Comparison of ENCODE assay signal across 18 cellular contexts in genomic region chr14:69358966-69359365, GRCh38. TPM values are rescaled to one million over a fixed set of nuclear protein-coding genes. Genes with fewer than 3 reads are reported as not detected.
DNase-seq lines count a peak whose midpoint lies in the region; ATAC-seq and TF ChIP-seq lines count a peak whose summit lies in the region.
"Had no signal": no experiment of that assay in that cellular context is flagged by ENCODE, and none has a peak within 500 bp of the region (broad histone marks: within the 10 kb centered on the region; RNA-seq: fewer than 3 reads in every experiment).

No MANE protein-coding gene starts in this region.

- peaks cover 36% of the 10 kb centered on the region for H3K4me1 Mint-ChIP-seq in activated CD4-positive, alpha-beta T cell treated with anti-CD3 and anti-CD28 coated beads for 36 hours
- peaks cover 28 to 35% (median 32%) of the 10 kb centered on the region in 3 donors for H3K4me1 Mint-ChIP-seq in naive B cell
- H3K4me1 Mint-ChIP-seq in stimulated activated naive CD8-positive, alpha-beta T cell treated with anti-CD3 and anti-CD28 coated beads, Interleukin-15, amount 100 ng/mL, for 72 hours = peaks cover 47% of the 10 kb centered on the region
- H3K4me1 Mint-ChIP-seq in osteocyte (ENCODE audit: unreplicated experiment) = peaks cover 10% of the 10 kb centered on the region

- ATAC-seq in activated CD4-positive, alpha-beta T cell treated with anti-CD3 and anti-CD28 coated beads for 36 hours = no peak
- no peak for ATAC-seq in activated naive CD4-positive, alpha-beta T cell treated with anti-CD3 and anti-CD28 coated beads, Interleukin-2, amount 50 U/mL, for 72 hours
- ATAC-seq in naive B cell (ENCODE audit: low read depth in 2 of 2) (no peak), HG03457 (IDR thresholded peaks at IDR 0.05; ENCODE audit: unreplicated experiment) (no peak)
- ATAC-seq in stimulated activated naive CD8-positive, alpha-beta T cell treated with anti-CD3 and anti-CD28 coated beads, Interleukin-15, amount 100 ng/mL, for 72 hours = no peak
- ATAC-seq: Panc1 had no signal

- CTCF ChIA-PET in activated CD4-positive, alpha-beta T cell treated with anti-CD3 and anti-CD28 coated beads for 36 hours (lab: Charles Lee) = interaction anchor here (1.0 to 2.8 kb wide), 4 partner anchors 38 to 216 kb away, joined by 3 to 7 read pairs (median 4); no protein-coding TSS in a partner anchor

- DNase-seq in activated CD4-positive, alpha-beta T cell treated with anti-CD3 and anti-CD28 coated beads for 36 hours = no peak
- DNase-seq in activated CD4-positive, alpha-beta T cell treated with anti-CD3 and anti-CD28 coated beads, Interleukin-2, amount 50 U/mL, for 48 hours = no peak
- no peak for DNase-seq in activated naive CD4-positive, alpha-beta T cell treated with anti-CD3 and anti-CD28 coated beads, Interleukin-2, amount 50 U/mL, for 72 hours (ENCODE audit: low spot score in 2 of 2)
- DNase-seq in activated naive CD4-positive, alpha-beta T cell (lab: John Stamatoyannopoulos, UW) = no peak
- DNase-seq in naive B cell (no peak), osteocyte (ENCODE audit: extremely low spot score, unreplicated experiment) (no peak)
- no peak for DNase-seq in stimulated activated naive CD8-positive, alpha-beta T cell treated with anti-CD3 and anti-CD28 coated beads, Interleukin-15, amount 100 ng/mL, for 72 hours
- DNase-seq: BE2C, Calu3, GF-D8, KBM-7, NCI-H1694, NCI-H2029 treated with DMSO at 0.1 percent for 48 hours, NCI-H69, SHP77 had no signal

- H3K9me3 Mint-ChIP-seq in activated CD4-positive, alpha-beta T cell treated with anti-CD3 and anti-CD28 coated beads for 36 hours (ENCODE audit: low read depth) = no peaks in the 10 kb centered on the region
- no peaks in the 10 kb centered on the region for H3K9me3 Mint-ChIP-seq in activated naive CD4-positive, alpha-beta T cell treated with anti-CD3 and anti-CD28 coated beads, Interleukin-2, amount 50 U/mL, for 72 hours
- H3K9me3 Mint-ChIP-seq in naive B cell (no peaks in the 10 kb centered on the region), osteocyte (ENCODE audit: unreplicated experiment) (no peaks in the 10 kb centered on the region)
- no peaks in the 10 kb centered on the region for H3K9me3 Mint-ChIP-seq in stimulated activated naive CD8-positive, alpha-beta T cell treated with anti-CD3 and anti-CD28 coated beads, Interleukin-15, amount 100 ng/mL, for 72 hours
- H3K9me3 Mint-ChIP-seq: CD14-positive monocyte had no signal

- peak overlapping the region; percentile 63 for H3K27ac Mint-ChIP-seq in activated CD4-positive, alpha-beta T cell treated with anti-CD3 and anti-CD28 coated beads for 36 hours
- H3K27ac Mint-ChIP-seq in activated naive CD4-positive, alpha-beta T cell treated with anti-CD3 and anti-CD28 coated beads, Interleukin-2, amount 50 U/mL, for 72 hours = peak overlapping the region; percentile 9 to 12
- H3K27ac Mint-ChIP-seq in naive B cell (peak overlapping the region in 4 of 6 donors; percentile 0 to 66 (median 10)), osteocyte (ENCODE audit: unreplicated experiment) (no peak overlapping the region)
- H3K27ac Mint-ChIP-seq in stimulated activated naive CD8-positive, alpha-beta T cell treated with anti-CD3 and anti-CD28 coated beads, Interleukin-15, amount 100 ng/mL, for 72 hours = peak overlapping the region; percentile 16 to 64
- H3K27ac Mint-ChIP-seq: CD14-positive monocyte had no signal

- POLR2A ChIA-PET in activated CD4-positive, alpha-beta T cell treated with anti-CD3 and anti-CD28 coated beads for 36 hours (lab: Charles Lee) = interaction anchor here (1.2 to 1.5 kb wide), 2 partner anchors 26 to 39 kb away, joined by 4 to 9 read pairs; partner anchors contain the start of genes ERH and SLC39A9

- H3K36me3 Mint-ChIP-seq in activated CD4-positive, alpha-beta T cell treated with anti-CD3 and anti-CD28 coated beads for 36 hours (ENCODE audit: low read depth) = no peaks in the 10 kb centered on the region
- no peaks in the 10 kb centered on the region for H3K36me3 Mint-ChIP-seq in activated naive CD4-positive, alpha-beta T cell treated with anti-CD3 and anti-CD28 coated beads, Interleukin-2, amount 50 U/mL, for 72 hours
- H3K36me3 Mint-ChIP-seq in naive B cell = no peaks in the 10 kb centered on the region
- peaks cover 4% of the 10 kb centered on the region for H3K36me3 Mint-ChIP-seq in osteocyte (ENCODE audit: unreplicated experiment)
- H3K36me3 Mint-ChIP-seq: CD14-positive monocyte had no signal

- intact Hi-C loops in activated CD4-positive, alpha-beta T cell treated with anti-CD3 and anti-CD28 coated beads for 36 hours (cut with DNase I, micrococcal nuclease) = loop anchor here in 1 of 2 experiments (1.0 kb wide), 1 partner anchor 39 kb away; the partner anchor contains the start of genes ERH and SLC39A9

- no peak for TF ChIP-seq CTCF in osteocyte (IDR thresholded peaks at IDR 0.05)

- peaks cover 3% of the 10 kb centered on the region for H3K27me3 Mint-ChIP-seq in activated CD4-positive, alpha-beta T cell treated with anti-CD3 and anti-CD28 coated beads for 36 hours
- H3K27me3 Mint-ChIP-seq in naive B cell (no peaks in the 10 kb centered on the region), osteocyte (ENCODE audit: unreplicated experiment) (peaks cover 6% of the 10 kb centered on the region)
- H3K27me3 Mint-ChIP-seq in stimulated activated naive CD8-positive, alpha-beta T cell treated with anti-CD3 and anti-CD28 coated beads, Interleukin-15, amount 100 ng/mL, for 72 hours = peaks cover 18% of the 10 kb centered on the region

- H3K4me3 Mint-ChIP-seq in activated CD4-positive, alpha-beta T cell treated with anti-CD3 and anti-CD28 coated beads for 36 hours = no peak overlapping the region
- peak overlapping the region in 1 of 8 donors; percentile 32 for H3K4me3 Mint-ChIP-seq in naive B cell
- peak overlapping the region in 1 of 2 donors; percentile 19 for H3K4me3 Mint-ChIP-seq in stimulated activated naive CD8-positive, alpha-beta T cell treated with anti-CD3 and anti-CD28 coated beads, Interleukin-15, amount 100 ng/mL, for 72 hours
- no peak overlapping the region for H3K4me3 Mint-ChIP-seq in osteocyte (ENCODE audit: unreplicated experiment)
- H3K4me3 Mint-ChIP-seq: CD14-positive monocyte had no signal

RNA-seq across cellular contexts. Expression of gene ERH, which starts 39.1 kb away (rescaled TPM):
- total RNA-seq in activated CD4-positive, alpha-beta T cell treated with anti-CD3 and anti-CD28 coated beads for 36 hours = 100 to 1,000 TPM; 343 to 385 TPM
- total RNA-seq in activated naive CD4-positive, alpha-beta T cell treated with anti-CD3 and anti-CD28 coated beads, Interleukin-2, amount 50 U/mL, for 72 hours = 100 to 1,000 TPM; 296 to 371 TPM
- polyA plus RNA-seq in naive B cell (ENCODE audit: low read depth in 6 of 6) = 10 to 100 TPM; 46.0 to 80.3 (median 65.6) TPM
- 193 and 211 TPM in 2 replicates for total RNA-seq in osteocyte

RNA-seq across cellular contexts. Expression of gene SLC39A9, which starts 39.5 kb away (rescaled TPM):
- 10 to 100 TPM; 40.1 to 42.6 TPM for total RNA-seq in activated CD4-positive, alpha-beta T cell treated with anti-CD3 and anti-CD28 coated beads for 36 hours
- total RNA-seq in activated naive CD4-positive, alpha-beta T cell treated with anti-CD3 and anti-CD28 coated beads, Interleukin-2, amount 50 U/mL, for 72 hours = 10 to 100 TPM; 48.1 to 52.4 TPM
- 10 to 100 TPM in 5 of 6 donors, 1 to 10 TPM in 1; 7.7 to 22.6 (median 18.4) TPM for polyA plus RNA-seq in naive B cell (ENCODE audit: low read depth in 6 of 6)
- 72.8 and 76.9 TPM in 2 replicates for total RNA-seq in osteocyte
